In the genomic region with DNA sequence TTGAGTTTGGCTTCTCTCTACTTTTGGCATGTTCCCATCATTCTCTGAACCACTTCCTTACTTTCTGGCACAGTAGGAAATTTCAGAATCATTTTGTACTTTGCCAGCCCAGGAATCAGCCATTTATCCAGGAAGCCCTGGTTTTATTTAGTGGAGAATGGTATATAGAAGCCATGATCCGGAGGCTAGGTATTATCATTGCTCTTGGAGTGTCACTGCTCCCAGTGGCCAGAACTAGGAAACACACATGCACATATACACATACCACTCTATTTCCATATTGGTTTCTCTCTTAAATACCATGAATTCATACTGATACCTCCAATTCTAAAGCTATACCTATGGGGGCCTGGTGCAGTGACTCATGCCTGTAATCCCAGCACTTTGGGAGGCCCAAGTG, we compare ENCODE assay signal across 8 cellular contexts. TPM values are rescaled to one million over a fixed set of nuclear protein-coding genes. Genes with fewer than 3 reads are reported as not detected.
DNase-seq lines count a peak whose midpoint lies in the region; ATAC-seq lines count a peak whose summit lies in the region.

No MANE protein-coding gene starts in this region.

- H3K9me3 ChIP-seq in effector memory CD4-positive, alpha-beta T cell (ENCODE audit: control insufficient read depth, low read length) = no peaks in the 10 kb centered on the region

- H3K4me1 ChIP-seq in effector memory CD4-positive, alpha-beta T cell (ENCODE audit: control insufficient read depth, insufficient read depth, low read length, poor library complexity, severe bottlenecking) = no peaks in the 10 kb centered on the region

- no peaks in the 10 kb centered on the region for H3K27me3 ChIP-seq in effector memory CD4-positive, alpha-beta T cell (replicated peaks; ENCODE audit: control insufficient read depth, insufficient read depth, low read length, poor library complexity, severe bottlenecking)

- H3K4me3 ChIP-seq in effector memory CD4-positive, alpha-beta T cell (ENCODE audit: insufficient read depth, low read depth, low read length, poor library complexity, severe bottlenecking) = no peak overlapping the region

- DNase-seq in SIG-M5 treated with dmso at 0.1 percent for 504 hours (lab: John Stamatoyannopoulos, UW; ENCODE audit: unreplicated experiment) = peak; percentile 12
- no peak for DNase-seq in SIG-M5 (lab: John Stamatoyannopoulos, UW)
- DNase-seq in RPMI7951 (ENCODE audit: low read depth) = peak; percentile 35
- DNase-seq in iPS-NIHi11 (ENCODE audit: low spot score) = peak; percentile 36
- no peak for DNase-seq in CD1c-positive myeloid dendritic cell (ENCODE audit: extremely low spot score)
- no peak for DNase-seq in effector memory CD4-positive, alpha-beta T cell
- DNase-seq in amygdala (lab: John Stamatoyannopoulos, UW) = no peak

- no peak overlapping the region for H3K27ac ChIP-seq in effector memory CD4-positive, alpha-beta T cell (ENCODE audit: insufficient read depth, low read length, poor library complexity, severe bottlenecking)

- ATAC-seq in HG02588 (IDR thresholded peaks at IDR 0.05; ENCODE audit: unreplicated experiment) = peak; percentile 71

- H3K36me3 ChIP-seq in effector memory CD4-positive, alpha-beta T cell (ENCODE audit: control insufficient read depth, insufficient read depth, low read length) = peaks cover 4% of the 10 kb centered on the region

RNA-seq across cellular contexts. Expression of gene SUFU, which starts 36.3 kb away (rescaled TPM):
- 3.7 and 4.0 TPM in 2 replicates for total RNA-seq in RPMI7951 (2014; rRNA removed; shearing (Covaris generic))

RNA-seq across cellular contexts. Expression of gene ACTR1A, which starts 37.5 kb away (rescaled TPM):
- total RNA-seq in RPMI7951 (2014; rRNA removed; shearing (Covaris generic)) = 116 and 179 TPM in 2 replicates

Comparison
In these comparisons a context has a peak if more than half of its experiments do, and no peak if none do; other contexts are left out.
1. DNase-seq: peak in SIG-M5 treated with dmso at 0.1 percent for 504 hours (single experiment), RPMI7951 (single experiment) and iPS-NIHi11 (single experiment); none in SIG-M5 (single experiment), CD1c-positive myeloid dendritic cell (single experiment), effector memory CD4-positive, alpha-beta T cell (0 of 3) and amygdala (0 of 56).